ENCODE assay signal across 13 cellular contexts in the genomic region with DNA sequence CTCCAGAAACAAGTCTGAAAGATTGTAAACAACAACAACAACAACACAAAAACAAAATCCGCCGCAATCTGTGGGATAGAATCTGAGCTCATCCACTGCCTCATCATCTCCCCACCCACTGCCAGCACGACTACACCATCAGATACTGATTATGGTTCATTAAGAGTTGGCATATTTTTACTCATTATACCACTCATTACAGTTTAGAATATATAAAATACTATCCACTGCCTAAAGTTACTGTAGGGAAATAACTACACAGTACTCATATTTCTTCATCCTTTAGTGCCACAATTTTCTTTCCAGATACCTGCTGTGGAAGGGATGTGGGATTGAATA.
"Had no signal": no experiment of that assay in that cellular context is flagged by ENCODE, and none has a peak within 500 bp of the region (broad histone marks: within the 10 kb centered on the region; RNA-seq: fewer than 3 reads in every experiment).

No MANE protein-coding gene starts in this region.

- H3K4me1 Mint-ChIP-seq: activated naive CD4-positive, alpha-beta T cell treated with anti-CD3 and anti-CD28 coated beads, Interleukin-2, amount 50 U/mL, for 24 hours; nephron; stimulated activated memory B cell treated with anti-CD40 and anti-IgM and Interleukin-4, amounts not matched to agents 10 μg/mL and 1 μg/mL and 100 μg/mL, for 72 hours had no signal

- DNase-seq: activated CD8-positive, alpha-beta memory T cell treated with anti-CD3 and anti-CD28 coated beads for 24 hours; activated gamma-delta T cell treated with Interleukin-2 at 50 U/mL for 16 hours; anterior cingulate cortex; body of pancreas; cortex of kidney; heart left ventricle; pancreas; psoas muscle; transverse colon had no signal

- H3K4me3 Mint-ChIP-seq: activated naive CD4-positive, alpha-beta T cell treated with anti-CD3 and anti-CD28 coated beads, Interleukin-2, amount 50 U/mL, for 24 hours; nephron; stimulated activated memory B cell treated with anti-CD40 and anti-IgM and Interleukin-4, amounts not matched to agents 10 μg/mL and 1 μg/mL and 100 μg/mL, for 72 hours had no signal

- H3K27me3 Mint-ChIP-seq: stimulated activated memory B cell treated with anti-CD40 and anti-IgM and Interleukin-4, amounts not matched to agents 10 μg/mL and 1 μg/mL and 100 μg/mL, for 72 hours had no signal

- H3K27ac Mint-ChIP-seq: activated naive CD4-positive, alpha-beta T cell treated with anti-CD3 and anti-CD28 coated beads, Interleukin-2, amount 50 U/mL, for 24 hours; nephron; stimulated activated memory B cell treated with anti-CD40 and anti-IgM and Interleukin-4, amounts not matched to agents 10 μg/mL and 1 μg/mL and 100 μg/mL, for 72 hours had no signal

- ATAC-seq: activated CD4-positive, CD25-positive, alpha-beta regulatory T cell treated with anti-CD3 and anti-CD28 coated beads, Interleukin-2, amount 50 U/mL, for 24 hours; body of pancreas; heart left ventricle; pancreas; psoas muscle; stimulated activated memory B cell treated with anti-CD40 and anti-IgM and Interleukin-4, amounts not matched to agents 10 μg/mL and 1 μg/mL and 100 μg/mL, for 72 hours had no signal

- H3K36me3 Mint-ChIP-seq: activated naive CD4-positive, alpha-beta T cell treated with anti-CD3 and anti-CD28 coated beads, Interleukin-2, amount 50 U/mL, for 24 hours; stimulated activated memory B cell treated with anti-CD40 and anti-IgM and Interleukin-4, amounts not matched to agents 10 μg/mL and 1 μg/mL and 100 μg/mL, for 72 hours had no signal

- H3K9me3 Mint-ChIP-seq: activated naive CD4-positive, alpha-beta T cell treated with anti-CD3 and anti-CD28 coated beads, Interleukin-2, amount 50 U/mL, for 24 hours; nephron; stimulated activated memory B cell treated with anti-CD40 and anti-IgM and Interleukin-4, amounts not matched to agents 10 μg/mL and 1 μg/mL and 100 μg/mL, for 72 hours had no signal
